In the genomic region with DNA sequence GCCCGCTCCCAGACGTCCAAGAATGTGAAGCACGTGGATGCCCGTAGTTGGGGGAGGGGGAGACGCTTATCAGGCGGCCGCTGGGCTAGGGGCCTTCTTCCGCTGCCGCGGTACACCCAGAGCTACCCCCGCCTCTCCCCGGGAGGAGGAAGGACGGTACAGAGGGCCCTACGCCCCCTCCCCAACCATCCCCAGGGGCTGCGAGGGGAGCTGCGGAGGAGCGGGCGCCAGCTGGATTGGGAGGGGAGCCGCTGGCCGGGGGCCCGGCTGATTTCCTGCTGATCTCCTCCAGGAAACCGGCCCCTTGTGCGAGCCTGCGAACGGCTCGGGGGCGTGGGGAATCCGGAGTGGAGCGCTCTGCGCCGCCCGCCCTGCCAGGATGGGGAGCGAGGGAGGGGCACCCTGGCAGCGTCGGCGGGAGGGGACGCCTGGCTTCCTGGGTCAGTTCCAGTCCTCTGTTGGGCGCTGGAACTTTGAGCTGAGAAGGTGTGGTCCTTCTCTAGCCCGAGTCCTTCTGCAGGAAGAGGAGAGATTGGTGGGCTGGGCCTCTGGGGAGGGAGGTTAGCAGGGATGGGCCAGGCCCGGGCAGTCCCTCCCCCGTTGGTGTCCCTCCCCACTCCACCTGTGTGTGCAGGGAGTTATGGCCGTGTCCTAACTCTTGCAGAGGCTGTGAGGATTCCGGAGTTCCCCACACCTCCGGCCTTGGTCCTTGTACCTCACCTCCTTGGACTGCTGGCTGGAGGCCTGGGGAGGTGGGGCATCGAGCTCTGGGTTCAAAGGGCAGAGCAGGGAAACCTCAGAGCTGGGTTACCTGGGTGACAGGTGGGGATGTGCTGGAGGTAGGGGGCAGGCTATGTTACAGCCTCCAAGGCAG, we compare ENCODE assay signal across 1 cellular context.
TF ChIP-seq lines count a peak whose summit lies in the region.

No MANE protein-coding gene starts in this region.

TF ChIP-seq in A549, 52 proteins besides CTCF, POLR2A, EP300 and RAD21 (continued from another document):
- TF ChIP-seq, protein P1, sequence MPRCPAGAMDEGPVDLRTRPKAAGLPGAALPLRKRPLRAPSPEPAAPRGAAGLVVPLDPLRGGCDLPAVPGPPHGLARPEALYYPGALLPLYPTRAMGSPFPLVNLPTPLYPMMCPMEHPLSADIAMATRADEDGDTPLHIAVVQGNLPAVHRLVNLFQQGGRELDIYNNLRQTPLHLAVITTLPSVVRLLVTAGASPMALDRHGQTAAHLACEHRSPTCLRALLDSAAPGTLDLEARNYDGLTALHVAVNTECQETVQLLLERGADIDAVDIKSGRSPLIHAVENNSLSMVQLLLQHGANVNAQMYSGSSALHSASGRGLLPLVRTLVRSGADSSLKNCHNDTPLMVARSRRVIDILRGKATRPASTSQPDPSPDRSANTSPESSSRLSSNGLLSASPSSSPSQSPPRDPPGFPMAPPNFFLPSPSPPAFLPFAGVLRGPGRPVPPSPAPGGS (IDR thresholded peaks at IDR 0.05) = 0 out of 3 replicates have a peak, but pooled peaks have one; percentile 18
- TF ChIP-seq, protein P2, sequence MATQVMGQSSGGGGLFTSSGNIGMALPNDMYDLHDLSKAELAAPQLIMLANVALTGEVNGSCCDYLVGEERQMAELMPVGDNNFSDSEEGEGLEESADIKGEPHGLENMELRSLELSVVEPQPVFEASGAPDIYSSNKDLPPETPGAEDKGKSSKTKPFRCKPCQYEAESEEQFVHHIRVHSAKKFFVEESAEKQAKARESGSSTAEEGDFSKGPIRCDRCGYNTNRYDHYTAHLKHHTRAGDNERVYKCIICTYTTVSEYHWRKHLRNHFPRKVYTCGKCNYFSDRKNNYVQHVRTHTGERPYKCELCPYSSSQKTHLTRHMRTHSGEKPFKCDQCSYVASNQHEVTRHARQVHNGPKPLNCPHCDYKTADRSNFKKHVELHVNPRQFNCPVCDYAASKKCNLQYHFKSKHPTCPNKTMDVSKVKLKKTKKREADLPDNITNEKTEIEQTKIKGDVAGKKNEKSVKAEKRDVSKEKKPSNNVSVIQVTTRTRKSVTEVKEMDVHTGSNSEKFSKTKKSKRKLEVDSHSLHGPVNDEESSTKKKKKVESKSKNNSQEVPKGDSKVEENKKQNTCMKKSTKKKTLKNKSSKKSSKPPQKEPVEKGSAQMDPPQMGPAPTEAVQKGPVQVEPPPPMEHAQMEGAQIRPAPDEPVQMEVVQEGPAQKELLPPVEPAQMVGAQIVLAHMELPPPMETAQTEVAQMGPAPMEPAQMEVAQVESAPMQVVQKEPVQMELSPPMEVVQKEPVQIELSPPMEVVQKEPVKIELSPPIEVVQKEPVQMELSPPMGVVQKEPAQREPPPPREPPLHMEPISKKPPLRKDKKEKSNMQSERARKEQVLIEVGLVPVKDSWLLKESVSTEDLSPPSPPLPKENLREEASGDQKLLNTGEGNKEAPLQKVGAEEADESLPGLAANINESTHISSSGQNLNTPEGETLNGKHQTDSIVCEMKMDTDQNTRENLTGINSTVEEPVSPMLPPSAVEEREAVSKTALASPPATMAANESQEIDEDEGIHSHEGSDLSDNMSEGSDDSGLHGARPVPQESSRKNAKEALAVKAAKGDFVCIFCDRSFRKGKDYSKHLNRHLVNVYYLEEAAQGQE (IDR thresholded peaks at IDR 0.05) = no peak
- TF ChIP-seq GATA3 (IDR thresholded peaks at IDR 0.05; ENCODE audit: borderline replicate concordance) (no peak), NFE2L2 (conservative IDR thresholded peaks at IDR 0.05; ENCODE audit: low read length) (no peak), HDAC2 (IDR thresholded peaks at IDR 0.05) (no peak), RNF2 (IDR thresholded peaks at IDR 0.05; ENCODE audit: borderline replicate concordance, low read depth) (no peak)
- TF ChIP-seq, protein P3, sequence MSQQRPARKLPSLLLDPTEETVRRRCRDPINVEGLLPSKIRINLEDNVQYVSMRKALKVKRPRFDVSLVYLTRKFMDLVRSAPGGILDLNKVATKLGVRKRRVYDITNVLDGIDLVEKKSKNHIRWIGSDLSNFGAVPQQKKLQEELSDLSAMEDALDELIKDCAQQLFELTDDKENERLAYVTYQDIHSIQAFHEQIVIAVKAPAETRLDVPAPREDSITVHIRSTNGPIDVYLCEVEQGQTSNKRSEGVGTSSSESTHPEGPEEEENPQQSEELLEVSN (IDR thresholded peaks at IDR 0.05; ENCODE audit: borderline replicate concordance, low read depth) = peak; percentile 86
- TF ChIP-seq, protein P4, sequence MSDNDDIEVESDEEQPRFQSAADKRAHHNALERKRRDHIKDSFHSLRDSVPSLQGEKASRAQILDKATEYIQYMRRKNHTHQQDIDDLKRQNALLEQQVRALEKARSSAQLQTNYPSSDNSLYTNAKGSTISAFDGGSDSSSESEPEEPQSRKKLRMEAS (IDR thresholded peaks at IDR 0.05) = peak; percentile 96
TF ChIP-seq in A549: peak in this region for 5.
